ENCODE assay signal across 14 cellular contexts in the genomic region with DNA sequence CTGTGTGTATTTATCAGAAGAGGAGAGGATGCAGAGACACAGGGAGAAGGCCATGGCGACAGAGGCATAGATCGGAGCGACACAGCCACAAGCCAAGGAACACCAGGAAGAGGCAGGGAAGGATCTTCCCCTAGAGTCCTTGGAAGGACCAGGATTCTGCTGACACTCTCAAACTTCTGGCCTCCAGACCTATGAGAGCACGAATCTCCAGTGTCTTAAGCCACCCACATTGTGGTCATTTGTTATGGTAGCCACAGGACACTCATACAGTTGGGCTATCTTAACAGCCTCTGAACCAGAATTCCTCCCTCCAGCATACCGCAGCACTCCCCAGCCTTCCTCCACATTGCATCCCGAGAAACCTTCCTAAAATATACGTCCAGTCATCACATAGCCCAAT.
A peak's percentile ranks its signal among the peaks of the same experiment; 100 is the strongest.
DNase-seq lines count a peak whose midpoint lies in the region; ATAC-seq and TF ChIP-seq lines count a peak whose summit lies in the region.
"Had no signal": no experiment of that assay in that cellular context is flagged by ENCODE, and none has a peak within 500 bp of the region (broad histone marks: within the 10 kb centered on the region; RNA-seq: fewer than 3 reads in every experiment).

No MANE protein-coding gene starts in this region.

- H4K20me1 ChIP-seq in neural progenitor cell (ENCODE audit: low read depth) = no peaks in the 10 kb centered on the region
- H4K20me1 ChIP-seq: BLaER1 had no signal

- H3K9ac ChIP-seq in neural progenitor cell = no peak overlapping the region
- H3K9ac ChIP-seq: BLaER1 had no signal

- DNase-seq in activated naive CD8-positive, alpha-beta T cell treated with anti-CD3 and anti-CD28 coated beads for 36 hours = no peak
- DNase-seq in SW480 (ENCODE audit: low spot score) = peak; percentile 7
- no peak for DNase-seq in neural progenitor cell (ENCODE audit: low spot score)
- no peak for DNase-seq in CD8-positive, alpha-beta memory T cell
- no peak for DNase-seq in activated naive CD4-positive, alpha-beta T cell (lab: John Stamatoyannopoulos, UW)
- DNase-seq: 8988T, COR-L47, HCEC 1CT had no signal

- no peak overlapping the region for H2AFZ ChIP-seq in neural progenitor cell (replicated peaks)
- H2AFZ ChIP-seq: GM23338 had no signal

- no peaks in the 10 kb centered on the region for H3K4me1 ChIP-seq in neural progenitor cell
- peaks cover 20% of the 10 kb centered on the region for H3K4me1 ChIP-seq in CD8-positive, alpha-beta memory T cell (ENCODE audit: insufficient read depth, low read length)
- H3K4me1 ChIP-seq: BLaER1 had no signal

- H3K27me3 Mint-ChIP-seq in activated naive CD8-positive, alpha-beta T cell = no peaks in the 10 kb centered on the region
- H3K27me3 Mint-ChIP-seq in activated naive CD8-positive, alpha-beta T cell treated with anti-CD3 and anti-CD28 coated beads for 36 hours = no peaks in the 10 kb centered on the region
- H3K27me3 Mint-ChIP-seq in neural progenitor cell (ENCODE audit: insufficient read depth, low read depth) = peaks cover 5% of the 10 kb centered on the region
- peaks cover 0 to 3% of the 10 kb centered on the region in 2 donors for H3K27me3 Mint-ChIP-seq in CD8-positive, alpha-beta memory T cell

- no peaks in the 10 kb centered on the region for H3K9me3 Mint-ChIP-seq in activated naive CD8-positive, alpha-beta T cell (ENCODE audit: low read depth)
- no peaks in the 10 kb centered on the region for H3K9me3 Mint-ChIP-seq in activated naive CD8-positive, alpha-beta T cell treated with anti-CD3 and anti-CD28 coated beads for 36 hours
- peaks cover 3% of the 10 kb centered on the region for H3K9me3 Mint-ChIP-seq in neural progenitor cell
- H3K9me3 Mint-ChIP-seq in CD8-positive, alpha-beta memory T cell = peaks cover 0 to 2% (median 0%) of the 10 kb centered on the region in 5 donors
- H3K9me3 Mint-ChIP-seq: CD8-positive, alpha-beta T cell; GM23338 had no signal

- H3K4me3 ChIP-seq in neural progenitor cell = no peak overlapping the region
- H3K4me3 ChIP-seq in CD8-positive, alpha-beta memory T cell (ENCODE audit: low read length) = no peak overlapping the region
- H3K4me3 ChIP-seq: BLaER1, GM23338 had no signal

- no peaks in the 10 kb centered on the region for H3K9me3 ChIP-seq in neural progenitor cell (ENCODE audit: low read depth)
- no peaks in the 10 kb centered on the region for H3K9me3 ChIP-seq in CD8-positive, alpha-beta memory T cell (ENCODE audit: low read length)
- H3K9me3 ChIP-seq: BLaER1 had no signal

- H3K36me3 ChIP-seq in neural progenitor cell = no peaks in the 10 kb centered on the region
- no peaks in the 10 kb centered on the region for H3K36me3 ChIP-seq in CD8-positive, alpha-beta memory T cell (ENCODE audit: insufficient read depth, low read length)
- H3K36me3 ChIP-seq: BLaER1 had no signal

- POLR2A ChIA-PET in CD8-positive, alpha-beta memory T cell (lab: Charles Lee) = no interaction called here

- H3K4me1 Mint-ChIP-seq in activated naive CD8-positive, alpha-beta T cell (ENCODE audit: low read depth) = peaks cover 54% of the 10 kb centered on the region
- peaks cover 39% of the 10 kb centered on the region for H3K4me1 Mint-ChIP-seq in activated naive CD8-positive, alpha-beta T cell treated with anti-CD3 and anti-CD28 coated beads for 36 hours
- H3K4me1 Mint-ChIP-seq in neural progenitor cell = peaks cover 10% of the 10 kb centered on the region
- H3K4me1 Mint-ChIP-seq in CD8-positive, alpha-beta memory T cell = peaks cover 12 to 29% (median 19%) of the 10 kb centered on the region in 3 donors
- H3K4me1 Mint-ChIP-seq: GM23338 had no signal

- H3K4me2 ChIP-seq in neural progenitor cell = no peak overlapping the region
- H3K4me2 ChIP-seq: BLaER1, GM23338 had no signal

- no peak overlapping the region for H3K4me3 Mint-ChIP-seq in activated naive CD8-positive, alpha-beta T cell
- no peak overlapping the region for H3K4me3 Mint-ChIP-seq in activated naive CD8-positive, alpha-beta T cell treated with anti-CD3 and anti-CD28 coated beads for 36 hours
- peak overlapping the region; percentile 19 for H3K4me3 Mint-ChIP-seq in neural progenitor cell
- H3K4me3 Mint-ChIP-seq in CD8-positive, alpha-beta memory T cell = no peak overlapping the region
- H3K4me3 Mint-ChIP-seq: CD14-positive monocyte; CD8-positive, alpha-beta T cell; GM23338 had no signal

- no peaks in the 10 kb centered on the region for H3K27me3 ChIP-seq in neural progenitor cell
- H3K27me3 ChIP-seq in CD8-positive, alpha-beta memory T cell (ENCODE audit: insufficient read depth, low read length, poor library complexity, severe bottlenecking) = no peaks in the 10 kb centered on the region
- H3K27me3 ChIP-seq: BLaER1 had no signal

- H3F3A ChIP-seq in neural progenitor cell (ENCODE audit: low read depth) = no peaks in the 10 kb centered on the region

- no peaks in the 10 kb centered on the region for H3K36me3 Mint-ChIP-seq in activated naive CD8-positive, alpha-beta T cell
- no peaks in the 10 kb centered on the region for H3K36me3 Mint-ChIP-seq in activated naive CD8-positive, alpha-beta T cell treated with anti-CD3 and anti-CD28 coated beads for 36 hours
- no peaks in the 10 kb centered on the region for H3K36me3 Mint-ChIP-seq in neural progenitor cell
- peaks cover 0 to 2% (median 0%) of the 10 kb centered on the region in 3 donors for H3K36me3 Mint-ChIP-seq in CD8-positive, alpha-beta memory T cell
- H3K36me3 Mint-ChIP-seq: CD14-positive monocyte; CD8-positive, alpha-beta T cell had no signal

- H3K27ac ChIP-seq in neural progenitor cell = no peak overlapping the region
- no peak overlapping the region for H3K27ac ChIP-seq in CD8-positive, alpha-beta memory T cell (ENCODE audit: low read depth, low read length)
- H3K27ac ChIP-seq: BLaER1 had no signal

- H3K79me2 ChIP-seq in neural progenitor cell (ENCODE audit: low read depth) = no peaks in the 10 kb centered on the region

- CTCF ChIA-PET in CD8-positive, alpha-beta memory T cell (lab: Charles Lee) = no interaction called here

- TF ChIP-seq CTCF in neural progenitor cell (IDR thresholded peaks at IDR 0.05) = no peak

- no peak for ATAC-seq in GM21619 (IDR thresholded peaks at IDR 0.05; ENCODE audit: unreplicated experiment)
- ATAC-seq: CD8-positive, alpha-beta T cell; GM23338 had no signal

- H3K27ac Mint-ChIP-seq in activated naive CD8-positive, alpha-beta T cell = peak overlapping the region; percentile 54
- H3K27ac Mint-ChIP-seq in activated naive CD8-positive, alpha-beta T cell treated with anti-CD3 and anti-CD28 coated beads for 36 hours = no peak overlapping the region
- H3K27ac Mint-ChIP-seq in neural progenitor cell = no peak overlapping the region
- H3K27ac Mint-ChIP-seq in CD8-positive, alpha-beta memory T cell = no peak overlapping the region
- H3K27ac Mint-ChIP-seq: CD14-positive monocyte; CD8-positive, alpha-beta T cell; GM23338 had no signal
